ENCODE assay signal across 11 cellular contexts in the genomic region with DNA sequence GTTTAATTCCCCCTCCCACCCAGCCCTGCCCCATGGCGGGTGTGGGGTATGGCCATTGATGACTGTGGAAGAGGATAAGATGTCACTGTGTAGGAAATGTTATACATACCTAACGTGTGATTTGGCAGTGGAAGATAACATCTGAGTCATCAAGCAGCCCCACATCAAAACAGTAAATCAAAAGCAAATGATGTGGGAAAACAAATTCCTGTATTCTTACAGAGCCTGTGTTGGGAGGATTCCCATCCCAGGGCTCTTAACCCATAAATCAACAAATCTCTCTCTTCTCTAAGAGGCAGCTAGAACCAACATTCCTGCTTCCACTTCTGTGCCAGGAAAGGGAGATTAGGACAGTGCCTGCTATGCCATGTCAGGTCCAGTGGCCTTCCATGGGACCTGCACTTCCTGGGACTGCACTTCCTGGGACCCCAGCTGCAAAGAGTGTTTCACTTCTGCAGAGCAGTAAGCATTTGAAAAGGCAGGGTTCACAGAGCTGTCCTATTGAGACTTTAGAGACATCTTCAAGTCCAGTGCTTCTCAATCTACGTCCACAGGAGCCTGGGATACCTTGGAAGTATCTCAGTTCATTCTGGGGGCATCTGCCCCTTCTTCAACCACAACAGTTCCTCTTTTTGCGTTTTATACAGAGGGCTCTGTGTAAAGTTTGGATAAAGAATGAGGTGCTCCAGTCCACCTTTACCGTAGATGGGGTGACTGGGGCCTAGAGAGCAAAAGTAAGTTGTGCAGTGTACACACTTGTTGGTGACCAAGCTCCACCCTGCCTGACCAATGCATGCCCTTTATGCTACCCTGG. TPM values are rescaled to one million over a fixed set of nuclear protein-coding genes. Genes with fewer than 3 reads are reported as not detected.
DNase-seq lines count a peak whose midpoint lies in the region; ATAC-seq, FAIRE-seq and TF ChIP-seq lines count a peak whose summit lies in the region.
"Had no signal": no experiment of that assay in that cellular context is flagged by ENCODE, and none has a peak within 500 bp of the region (broad histone marks: within the 10 kb centered on the region; RNA-seq: fewer than 3 reads in every experiment).

No MANE protein-coding gene starts in this region.

- H2AFZ ChIP-seq in fibroblast of lung (ENCODE audit: low read length) = no peak overlapping the region
- H2AFZ ChIP-seq in OCI-LY7 (ENCODE audit: low read length) = no peak overlapping the region

- intact Hi-C loops in spleen (cut with DNase I; ENCODE audit: low total_unique reads) = no loop called here
- intact Hi-C loops in OCI-LY7 (cut with micrococcal nuclease; ENCODE audit: unreplicated experiment) = no loop called here

- WGBS in spleen, 5 donors = 55 to 67% (median 63%) methylated on average over 5 of the region's 5 CpGs

- FAIRE-seq in GM19239 (lab: Jason Lieb, UNC) (no peak), D721Med (lab: Jason Lieb, UNC) (no peak)

- H4K20me1 ChIP-seq in fibroblast of lung (ENCODE audit: control insufficient read depth, extremely low read depth, insufficient read depth, low read length) (no peaks in the 10 kb centered on the region), OCI-LY7 (ENCODE audit: insufficient read depth, low read length) (no peaks in the 10 kb centered on the region)

- H3K4me1 ChIP-seq in RWPE2 (ENCODE audit: insufficient read depth, poor library complexity, severe bottlenecking) (peaks cover 22% of the 10 kb centered on the region), fibroblast of lung (ENCODE audit: control insufficient read depth, extremely low read depth, insufficient read depth, low read length) (peaks cover 30% of the 10 kb centered on the region), spleen (peaks cover 0 to 9% (median 0%) of the 10 kb centered on the region in 6 donors), OCI-LY7 (ENCODE audit: insufficient read depth, low read length, poor library complexity, severe bottlenecking) (no peaks in the 10 kb centered on the region)

- H3K9me3 ChIP-seq in RWPE2 (ENCODE audit: severe bottlenecking) (no peaks in the 10 kb centered on the region), fibroblast of lung (ENCODE audit: control insufficient read depth, insufficient read depth, low read depth, low read length) (no peaks in the 10 kb centered on the region), spleen (no peaks in the 10 kb centered on the region), OCI-LY7 (ENCODE audit: low read length) (no peaks in the 10 kb centered on the region)

- H3K27ac ChIP-seq in RWPE2 (ENCODE audit: poor library complexity, severe bottlenecking) (peak overlapping the region; percentile 72), fibroblast of lung (ENCODE audit: insufficient read depth, low read length) (peak overlapping the region; percentile 90), spleen (no peak overlapping the region), OCI-LY7 (ENCODE audit: low read depth, low read length, poor library complexity, severe bottlenecking) (no peak overlapping the region)
- H3K27ac ChIP-seq: dorsolateral prefrontal cortex had no signal

- peak; percentile 96 for DNase-seq in GM04504 (ENCODE audit: low read depth)
- DNase-seq in RWPE2 (ENCODE audit: low spot score) = no peak
- DNase-seq in fibroblast of lung (ENCODE audit: low read depth in 2 of 2) = peak; percentile 93 to 98
- peak; percentile 76 for DNase-seq in retinal pigment epithelial cell (ENCODE audit: low read depth)
- DNase-seq in spleen = no peak
- DNase-seq in OCI-LY7 (ENCODE audit: low spot score) = no peak
- no peak for DNase-seq in GM19239 (ENCODE audit: insufficient read length, low spot score)
- DNase-seq in D721Med (ENCODE audit: insufficient read length, low spot score) = no peak
- DNase-seq: dorsolateral prefrontal cortex, naive B cell, NCI-H1694 had no signal

- H3K79me2 ChIP-seq in fibroblast of lung (ENCODE audit: control insufficient read depth, insufficient read depth, low read length) (no peaks in the 10 kb centered on the region), OCI-LY7 (ENCODE audit: insufficient read depth, low read depth, low read length) (no peaks in the 10 kb centered on the region)

- H3K36me3 ChIP-seq in RWPE2 (ENCODE audit: low read depth) (no peaks in the 10 kb centered on the region), fibroblast of lung (ENCODE audit: control insufficient read depth, insufficient read depth, low read length) (no peaks in the 10 kb centered on the region), spleen (no peaks in the 10 kb centered on the region), OCI-LY7 (ENCODE audit: insufficient read depth, low read length) (no peaks in the 10 kb centered on the region)

- H3K4me2 ChIP-seq in fibroblast of lung (ENCODE audit: extremely low read depth, insufficient read depth, low read length) (peak overlapping the region; percentile 78), OCI-LY7 (ENCODE audit: low read length) (no peak overlapping the region)

- H3K9me2 ChIP-seq in OCI-LY7 (ENCODE audit: insufficient read depth, low read length) = no peaks in the 10 kb centered on the region

- H3K4me3 ChIP-seq in RWPE2 (ENCODE audit: severe bottlenecking) (no peak overlapping the region), fibroblast of lung (replicated peaks in 1 of 4; ENCODE audit: control extremely low read depth in 1 of 4, insufficient read depth in 1 of 4, low read depth in 3 of 4, low read length in 4 of 4) (no peak overlapping the region), retinal pigment epithelial cell (ENCODE audit: low read length) (no peak overlapping the region), spleen (no peak overlapping the region), OCI-LY7 (ENCODE audit: low read depth, low read length, poor library complexity, severe bottlenecking) (no peak overlapping the region)
- H3K4me3 ChIP-seq: dorsolateral prefrontal cortex had no signal

- no peaks in the 10 kb centered on the region for H3K27me3 ChIP-seq in RWPE2 (ENCODE audit: insufficient read depth, poor library complexity, severe bottlenecking)
- no peaks in the 10 kb centered on the region for H3K27me3 ChIP-seq in fibroblast of lung (ENCODE audit: control insufficient read depth, insufficient read depth, low read length)
- H3K27me3 ChIP-seq in spleen (replicated peaks in 1 of 7) = no peaks in the 10 kb centered on the region
- H3K27me3 ChIP-seq: dorsolateral prefrontal cortex had no signal

- CTCF ChIA-PET in OCI-LY7 (lab: Charles Lee; ENCODE audit: unreplicated experiment) = no interaction called here

- TF ChIP-seq CTCF in RWPE2 (IDR thresholded peaks at IDR 0.05; ENCODE audit: poor library complexity, severe bottlenecking) = no peak
- no peak for TF ChIP-seq CTCF in fibroblast of lung (conservative IDR thresholded peaks at IDR 0.05 in 1 of 2, IDR thresholded peaks at IDR 0.05 in 1 of 2; ENCODE audit: low read depth in 1 of 2, low read length in 2 of 2)
- TF ChIP-seq CTCF in retinal pigment epithelial cell (conservative IDR thresholded peaks at IDR 0.05; ENCODE audit: low read depth, low read length) = no peak
- TF ChIP-seq CTCF in spleen (IDR thresholded peaks at IDR 0.05 in 8 of 11, conservative IDR thresholded peaks at IDR 0.05 in 3 of 11) = no peak
- no peak for TF ChIP-seq CTCF in OCI-LY7 (conservative IDR thresholded peaks at IDR 0.05; ENCODE audit: low read length)
- no peak for TF ChIP-seq CTCF in D721Med (IDR thresholded peaks at IDR 0.05; ENCODE audit: insufficient read depth, missing control alignments)

- POLR2A ChIA-PET in OCI-LY7 (lab: Charles Lee) = no interaction called here

- peak; percentile 96 for ATAC-seq in RWPE2 (ENCODE audit: low read depth)

- BruUV-seq in OCI-LY7 (replicated peaks; lab: Mats Ljungman, UMichigan) = no TSS peak

- TF ChIP-seq POLR2A in spleen (IDR thresholded peaks at IDR 0.05) = no peak

- H3K9ac ChIP-seq in fibroblast of lung (ENCODE audit: insufficient read depth, low read length) = no peak overlapping the region

RNA-seq across cellular contexts. Expression of a gene that starts 45.8 kb away (rescaled TPM):
- total RNA-seq in fibroblast of lung (5.1 and 9.4 TPM in 2 replicates), spleen (10 to 100 TPM; 14.0 to 29.3 (median 23.2) TPM), OCI-LY7 (2022) (0.59 and 0.68 TPM in 2 replicates)
- polyA plus RNA-seq in fibroblast of lung (5.1 and 6.0 TPM in 2 replicates), spleen (1 to 10 TPM; 2.4 to 4.8 (median 2.7) TPM)
- polyA plus RNA-seq in fibroblast of lung (2012) = 7.5 and 8.2 TPM in 2 replicates
- 1.7 and 4.2 TPM in 2 replicates for polyA minus RNA-seq in fibroblast of lung (ENCODE audit: low replicate concordance)
- total RNA-seq in OCI-LY7 (2014; rRNA removed; shearing (Covaris generic)) = not detected in 2 replicates

Comparison
In these comparisons a context has a peak if more than half of its experiments do, and no peak if none do; other contexts are left out.
1. DNase-seq: peak in GM04504 (single experiment), fibroblast of lung (2 of 2) and retinal pigment epithelial cell (single experiment); none in RWPE2 (single experiment), spleen (single experiment), OCI-LY7 (single experiment), GM19239 (single experiment) and D721Med (single experiment).
2. H3K27ac ChIP-seq: peak in RWPE2 (single experiment) and fibroblast of lung (single experiment); none in spleen (0 of 8) and OCI-LY7 (single experiment).